Comparison of ENCODE assay signal across 14 cellular contexts in the genomic region with DNA sequence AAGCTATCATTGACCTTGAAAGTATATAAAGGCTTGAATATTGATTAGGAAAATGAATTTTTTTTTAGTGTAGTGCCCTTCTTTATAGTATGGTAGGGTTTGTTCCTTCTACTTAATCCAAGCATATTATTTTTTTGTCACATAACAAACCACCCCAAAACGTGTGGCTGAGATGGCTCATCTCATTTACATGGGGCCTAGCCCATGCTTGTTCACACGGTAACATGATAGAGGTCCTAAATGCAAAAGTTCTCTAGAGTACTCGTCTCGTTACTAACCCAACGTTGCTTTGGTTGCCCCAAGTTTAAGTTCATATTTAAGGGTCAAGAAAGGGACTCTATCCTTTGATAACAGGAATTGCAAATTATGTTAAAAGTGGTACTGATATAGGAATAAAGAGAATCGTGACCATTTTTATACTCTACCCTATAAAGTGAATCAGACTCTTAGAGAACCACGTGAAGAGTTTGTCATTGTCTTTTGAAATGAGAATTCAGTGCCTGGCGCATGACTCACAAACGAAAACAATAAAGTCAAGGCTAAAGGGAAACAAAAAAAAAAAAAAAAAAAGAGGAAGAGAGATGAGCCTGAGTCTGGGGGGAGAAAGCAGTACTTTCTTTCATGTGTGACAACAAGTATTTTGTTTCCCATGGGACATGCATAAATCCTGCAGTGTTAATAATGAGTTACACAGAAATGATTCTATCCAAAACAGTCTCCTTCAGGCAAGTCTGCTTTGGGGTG.
DNase-seq lines count a peak whose midpoint lies in the region; ATAC-seq and TF ChIP-seq lines count a peak whose summit lies in the region.
"Had no signal": no experiment of that assay in that cellular context is flagged by ENCODE, and none has a peak within 500 bp of the region (broad histone marks: within the 10 kb centered on the region; RNA-seq: fewer than 3 reads in every experiment).

No MANE protein-coding gene starts in this region.

- H3K79me2 ChIP-seq in OCI-LY7 (ENCODE audit: insufficient read depth, low read depth, low read length), result no peaks in the 10 kb centered on the region

- H3K4me3 ChIP-seq in NB4 (ENCODE audit: low read depth, low read length), result no peak overlapping the region
- no peak overlapping the region for H3K4me3 ChIP-seq in OCI-LY7 (ENCODE audit: low read depth, low read length, poor library complexity, severe bottlenecking)
- H3K4me3 ChIP-seq: HAP-1 had no signal

- CTCF ChIA-PET in OCI-LY7 (lab: Charles Lee; ENCODE audit: unreplicated experiment), result no interaction called here

- no peak overlapping the region for H3K27ac ChIP-seq in OCI-LY7 (ENCODE audit: low read depth, low read length, poor library complexity, severe bottlenecking)

- no peaks in the 10 kb centered on the region for H3K9me2 ChIP-seq in OCI-LY7 (ENCODE audit: insufficient read depth, low read length)

- intact Hi-C loops in OCI-LY7 (cut with micrococcal nuclease; ENCODE audit: unreplicated experiment), result no loop called here

- H2AFZ ChIP-seq in OCI-LY7 (ENCODE audit: low read length), result no peak overlapping the region

- no peaks in the 10 kb centered on the region for H4K20me1 ChIP-seq in OCI-LY7 (ENCODE audit: insufficient read depth, low read length)

- POLR2A ChIA-PET in OCI-LY7 (lab: Charles Lee), result interaction anchor here (0.6 to 1.0 kb wide), 2 partner anchors 21 to 24 kb away, joined by 3 to 4 read pairs; no protein-coding TSS in a partner anchor

- H3K9me3 ChIP-seq in OCI-LY7 (ENCODE audit: low read length), result no peaks in the 10 kb centered on the region
- H3K9me3 ChIP-seq: HAP-1 had no signal

- BruUV-seq in OCI-LY7 (replicated peaks; lab: Mats Ljungman, UMichigan), result no TSS peak

- no peaks in the 10 kb centered on the region for H3K36me3 ChIP-seq in OCI-LY7 (ENCODE audit: insufficient read depth, low read length)
- H3K36me3 ChIP-seq: HAP-1 had no signal

- no peaks in the 10 kb centered on the region for H3K4me1 ChIP-seq in OCI-LY7 (ENCODE audit: insufficient read depth, low read length, poor library complexity, severe bottlenecking)
- H3K4me1 ChIP-seq: HAP-1 had no signal

- H3K4me2 ChIP-seq in OCI-LY7 (ENCODE audit: low read length), result no peak overlapping the region

- DNase-seq in NCI-H446 treated with DMSO at 0.1 percent for 48 hours (lab: John Stamatoyannopoulos, UW) (peak; percentile 18), NCI-H446 (lab: John Stamatoyannopoulos, UW) (no peak), NB4 (ENCODE audit: low read depth) (peak; percentile 70), kidney tubule cell (ENCODE audit: low spot score) (peak; percentile 44), NCI-H226 (no peak), OCI-LY7 (ENCODE audit: low spot score) (no peak)
- DNase-seq: 8988T; activated naive CD4-positive, alpha-beta T cell treated with anti-CD3 and anti-CD28 coated beads, Interleukin-2, amount 10 ng/mL, durations not matched to agents 7 days and 5 days; effector CD4-positive, alpha-beta T cell; stimulated activated CD4-positive, alpha-beta T cell treated with anti-CD3 and anti-CD28 coated beads, Interleukin-12 subunit alpha, Interleukin-12 subunit beta, amount 100 ng/mL, for 4 hours; stimulated activated naive CD8-positive, alpha-beta T cell treated with anti-CD3 and anti-CD28 coated beads, Interleukin-15, Interleukin-2, amounts not matched to agents 100 U/mL and 50 U/mL, for 24 hours had no signal

- ATAC-seq in HG02870 (IDR thresholded peaks at IDR 0.05; ENCODE audit: unreplicated experiment) (peak; percentile 42), HG02970 (IDR thresholded peaks at IDR 0.05; ENCODE audit: low FRiP score, unreplicated experiment) (no peak)
- ATAC-seq: stimulated activated naive CD8-positive, alpha-beta T cell treated with anti-CD3 and anti-CD28 coated beads, Interleukin-15, Interleukin-2, amounts not matched to agents 100 U/mL and 50 U/mL, for 24 hours had no signal

- TF ChIP-seq CTCF in NB4 (IDR thresholded peaks at IDR 0.05; ENCODE audit: low read depth, low read length), result no peak
- TF ChIP-seq CTCF in OCI-LY7 (conservative IDR thresholded peaks at IDR 0.05; ENCODE audit: low read length), result no peak

- TF ChIP-seq POLR2A in NB4 (IDR thresholded peaks at IDR 0.05; ENCODE audit: extremely low read depth, insufficient read length), result no peak

Comparison
In these comparisons a context has a peak if more than half of its experiments do, and no peak if none do; other contexts are left out.
1. DNase-seq: peak in NCI-H446 treated with DMSO at 0.1 percent for 48 hours (single experiment), NB4 (single experiment) and kidney tubule cell (single experiment); none in NCI-H446 (0 of 2), NCI-H226 (single experiment) and OCI-LY7 (single experiment).